20 cellular contexts compared by ENCODE assay signal in the genomic region with DNA sequence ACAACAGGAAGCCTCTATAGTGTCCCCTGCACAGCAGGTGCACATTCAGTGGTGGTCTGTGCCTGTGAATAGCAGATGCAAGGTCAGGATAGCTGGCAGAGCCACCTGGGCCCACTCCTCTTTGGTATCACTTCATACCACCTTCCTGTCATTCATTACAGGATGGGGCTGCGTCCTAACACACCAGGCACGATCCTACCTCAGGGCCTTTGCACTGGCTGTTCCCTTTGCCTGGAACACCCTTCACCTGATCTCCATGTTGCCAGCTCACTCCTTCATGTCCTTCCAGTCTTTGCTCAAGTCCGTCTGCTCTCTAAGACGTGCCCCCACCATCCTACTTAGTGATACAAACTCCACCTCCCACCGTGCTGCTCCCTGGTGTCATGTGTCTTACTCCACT. TPM values are rescaled to one million over a fixed set of nuclear protein-coding genes. Genes with fewer than 3 reads are reported as not detected.
DNase-seq lines count a peak whose midpoint lies in the region; ATAC-seq and TF ChIP-seq lines count a peak whose summit lies in the region.
"Had no signal": no experiment of that assay in that cellular context is flagged by ENCODE, and none has a peak within 500 bp of the region (broad histone marks: within the 10 kb centered on the region; RNA-seq: fewer than 3 reads in every experiment).

No MANE protein-coding gene starts in this region.

- intact Hi-C loops in natural killer cell (cut with micrococcal nuclease), result no loop called here

- no peak overlapping the region for H3K4me3 Mint-ChIP-seq in T-helper 1 cell treated with Interleukin-12 subunit alpha and Interleukin-12 subunit beta and Interleukin-4 antibody, amounts not matched to agents 30 μg/mL and 1 μg/mL, for 36 hours
- no peak overlapping the region for H3K4me3 Mint-ChIP-seq in natural killer cell treated with Interleukin-12 subunit alpha and Interleukin-12 subunit beta and Interleukin-15 and Interleukin-18, amount 100 ng/mL, for 72 hours
- H3K4me3 Mint-ChIP-seq in natural killer cell (no peak overlapping the region), glutamatergic neuron (ENCODE audit: unreplicated experiment) (peak overlapping the region; percentile 6)

- H3K27me3 Mint-ChIP-seq in T-helper 1 cell treated with Interleukin-12 subunit alpha and Interleukin-12 subunit beta and Interleukin-4 antibody, amounts not matched to agents 30 μg/mL and 1 μg/mL, for 36 hours (ENCODE audit: low read depth), result no peaks in the 10 kb centered on the region
- no peaks in the 10 kb centered on the region for H3K27me3 Mint-ChIP-seq in natural killer cell treated with Interleukin-12 subunit alpha and Interleukin-12 subunit beta and Interleukin-15 and Interleukin-18, amount 100 ng/mL, for 72 hours
- no peaks in the 10 kb centered on the region for H3K27me3 Mint-ChIP-seq in natural killer cell (ENCODE audit: low read depth in 2 of 2)
- H3K27me3 Mint-ChIP-seq in glutamatergic neuron (ENCODE audit: unreplicated experiment), result peaks cover 15% of the 10 kb centered on the region

- no peak for TF ChIP-seq POLR2A in erythroblast (IDR thresholded peaks at IDR 0.05; ENCODE audit: low read length)

- no peaks in the 10 kb centered on the region for H3K9me3 Mint-ChIP-seq in T-helper 1 cell treated with Interleukin-12 subunit alpha and Interleukin-12 subunit beta and Interleukin-4 antibody, amounts not matched to agents 30 μg/mL and 1 μg/mL, for 36 hours
- H3K9me3 Mint-ChIP-seq in natural killer cell treated with Interleukin-12 subunit alpha and Interleukin-12 subunit beta and Interleukin-15 and Interleukin-18, amount 100 ng/mL, for 72 hours, result no peaks in the 10 kb centered on the region
- no peaks in the 10 kb centered on the region for H3K9me3 Mint-ChIP-seq in natural killer cell
- peaks cover 14% of the 10 kb centered on the region for H3K9me3 Mint-ChIP-seq in glutamatergic neuron (ENCODE audit: unreplicated experiment)

- peaks cover 41% of the 10 kb centered on the region for H3K36me3 Mint-ChIP-seq in T-helper 1 cell treated with Interleukin-12 subunit alpha and Interleukin-12 subunit beta and Interleukin-4 antibody, amounts not matched to agents 30 μg/mL and 1 μg/mL, for 36 hours (ENCODE audit: low read depth)
- peaks cover 17% of the 10 kb centered on the region for H3K36me3 Mint-ChIP-seq in natural killer cell treated with Interleukin-12 subunit alpha and Interleukin-12 subunit beta and Interleukin-15 and Interleukin-18, amount 100 ng/mL, for 72 hours
- H3K36me3 Mint-ChIP-seq in natural killer cell, result peaks cover 17% of the 10 kb centered on the region
- H3K36me3 Mint-ChIP-seq in glutamatergic neuron (ENCODE audit: unreplicated experiment), result peaks cover 21% of the 10 kb centered on the region

- peaks cover 18% of the 10 kb centered on the region for H3K4me1 Mint-ChIP-seq in T-helper 1 cell treated with Interleukin-12 subunit alpha and Interleukin-12 subunit beta and Interleukin-4 antibody, amounts not matched to agents 30 μg/mL and 1 μg/mL, for 36 hours (ENCODE audit: low read depth)
- H3K4me1 Mint-ChIP-seq in natural killer cell treated with Interleukin-12 subunit alpha and Interleukin-12 subunit beta and Interleukin-15 and Interleukin-18, amount 100 ng/mL, for 72 hours (ENCODE audit: low read depth in 2 of 2), result peaks cover 6 to 24% of the 10 kb centered on the region in 2 donors
- peaks cover 11 to 35% of the 10 kb centered on the region in 2 donors for H3K4me1 Mint-ChIP-seq in natural killer cell
- peaks cover 5% of the 10 kb centered on the region for H3K4me1 Mint-ChIP-seq in glutamatergic neuron (ENCODE audit: low read depth, unreplicated experiment)

- DNase-seq in T-helper 1 cell, result no peak
- no peak for DNase-seq in natural killer cell treated with Interleukin-12 subunit alpha and Interleukin-12 subunit beta and Interleukin-15 and Interleukin-18, amount 100 ng/mL, for 72 hours (ENCODE audit: low spot score)
- DNase-seq in natural killer cell, result no peak
- DNase-seq in glutamatergic neuron, result no peak
- DNase-seq in erythroblast (lab: John Stamatoyannopoulos, UW), result no peak
- DNase-seq in NCI-H774 (lab: John Stamatoyannopoulos, UW), result no peak
- DNase-seq: COR-L47, DMS153, GDM1, GM23248, KBM-7, NCI-H187, NCI-H2227 treated with DMSO at 0.1 percent for 48 hours, NCI-H510A treated with DMSO at 0.1 percent for 48 hours, NCI-H82, PC-3, RPMI8226, SHP77 treated with DMSO at 0.1 percent for 48 hours had no signal

- peak overlapping the region; percentile 21 for H3K27ac Mint-ChIP-seq in T-helper 1 cell treated with Interleukin-12 subunit alpha and Interleukin-12 subunit beta and Interleukin-4 antibody, amounts not matched to agents 30 μg/mL and 1 μg/mL, for 36 hours
- peak overlapping the region; percentile 22 to 26 for H3K27ac Mint-ChIP-seq in natural killer cell treated with Interleukin-12 subunit alpha and Interleukin-12 subunit beta and Interleukin-15 and Interleukin-18, amount 100 ng/mL, for 72 hours
- H3K27ac Mint-ChIP-seq in natural killer cell (peak overlapping the region in 1 of 2 donors; percentile 58), glutamatergic neuron (ENCODE audit: unreplicated experiment) (peak overlapping the region; percentile 59)

- no peak for TF ChIP-seq CTCF in natural killer cell (IDR thresholded peaks at IDR 0.05)
- TF ChIP-seq CTCF in glutamatergic neuron (IDR thresholded peaks at IDR 0.05; ENCODE audit: partially characterized antibody, unreplicated experiment), result no peak

- ATAC-seq in natural killer cell treated with Interleukin-12 subunit alpha and Interleukin-12 subunit beta and Interleukin-15 and Interleukin-18, amount 100 ng/mL, for 72 hours, result no peak
- no peak for ATAC-seq in natural killer cell
- ATAC-seq in HG02610 (IDR thresholded peaks at IDR 0.05; ENCODE audit: unreplicated experiment), result no peak
- ATAC-seq: PC-3 had no signal

RNA-seq across cellular contexts. Expression of a gene that starts 4.6 kb away (rescaled TPM):
- 10 to 100 TPM; 33.7 to 35.0 TPM for total RNA-seq in natural killer cell treated with Interleukin-12 subunit alpha and Interleukin-12 subunit beta and Interleukin-15 and Interleukin-18, amount 100 ng/mL, for 72 hours
- 10 to 100 TPM; 52.1 to 81.5 (median 56.4) TPM for total RNA-seq in natural killer cell
- 364 TPM for total RNA-seq in glutamatergic neuron (ENCODE audit: unreplicated experiment)

RNA-seq across cellular contexts. Expression of a gene that starts 10.8 kb away (rescaled TPM):
- total RNA-seq in natural killer cell treated with Interleukin-12 subunit alpha and Interleukin-12 subunit beta and Interleukin-15 and Interleukin-18, amount 100 ng/mL, for 72 hours, result 100 to 1,000 TPM in 1 of 2 donors, 10 to 100 TPM in 1; 87.2 to 112 TPM
- total RNA-seq in natural killer cell (100 to 1,000 TPM; 134 to 188 (median 150) TPM), glutamatergic neuron (ENCODE audit: unreplicated experiment) (204 TPM)

RNA-seq across cellular contexts. Expression of a gene that starts 14.2 kb away (rescaled TPM):
- 10 to 100 TPM; 26.3 to 80.1 TPM for total RNA-seq in natural killer cell treated with Interleukin-12 subunit alpha and Interleukin-12 subunit beta and Interleukin-15 and Interleukin-18, amount 100 ng/mL, for 72 hours
- total RNA-seq in natural killer cell, result 10 to 100 TPM; 10.7 to 15.9 (median 11.1) TPM
- 56.1 TPM for total RNA-seq in glutamatergic neuron (ENCODE audit: unreplicated experiment)

RNA-seq across cellular contexts. Expression of a gene that starts 30.8 kb away (rescaled TPM):
- 100 to 1,000 TPM in 1 of 2 donors, 10 to 100 TPM in 1; 61.9 to 122 TPM for total RNA-seq in natural killer cell treated with Interleukin-12 subunit alpha and Interleukin-12 subunit beta and Interleukin-15 and Interleukin-18, amount 100 ng/mL, for 72 hours
- total RNA-seq in natural killer cell (10 to 100 TPM; 58.1 to 73.2 (median 67.7) TPM), glutamatergic neuron (ENCODE audit: unreplicated experiment) (92.7 TPM)

RNA-seq across cellular contexts. Expression of a gene that starts 36.0 kb away (rescaled TPM):
- total RNA-seq in natural killer cell treated with Interleukin-12 subunit alpha and Interleukin-12 subunit beta and Interleukin-15 and Interleukin-18, amount 100 ng/mL, for 72 hours, result 10 to 100 TPM; 45.3 to 53.1 TPM
- total RNA-seq in natural killer cell (10 to 100 TPM; 35.7 to 58.7 (median 41.0) TPM), glutamatergic neuron (ENCODE audit: unreplicated experiment) (8.0 TPM)
